In the genomic region with DNA sequence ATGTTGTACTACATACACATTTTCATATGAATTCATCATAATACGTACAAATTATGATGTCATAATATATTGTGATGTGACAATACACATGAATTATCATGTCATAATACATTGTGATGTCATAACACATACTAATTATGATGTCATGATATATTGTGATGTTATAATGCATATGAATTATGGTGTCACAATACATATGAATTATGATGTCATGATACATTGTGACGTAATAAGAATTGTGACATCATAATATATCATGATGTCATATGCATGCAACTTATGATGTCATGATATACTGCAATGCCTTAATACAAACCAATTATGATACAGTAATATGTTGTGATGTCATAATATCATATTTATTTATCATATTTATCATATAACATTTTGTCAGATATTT, we compare ENCODE assay signal across 11 cellular contexts.
"Had no signal": no experiment of that assay in that cellular context is flagged by ENCODE, and none has a peak within 500 bp of the region (broad histone marks: within the 10 kb centered on the region; RNA-seq: fewer than 3 reads in every experiment).

No MANE protein-coding gene starts in this region.

- H3K27ac ChIP-seq: coronary artery, epithelial cell of prostate, stomach, thoracic aorta had no signal

- H3K4me3 Mint-ChIP-seq: nephron progenitor cell had no signal

- H3K4me3 ChIP-seq: coronary artery, stomach, thoracic aorta had no signal

- H3K4me1 Mint-ChIP-seq: nephron progenitor cell had no signal

- H3K36me3 ChIP-seq: stomach, thoracic aorta had no signal

- H3K27me3 ChIP-seq: stomach had no signal

- H3K9me3 ChIP-seq: thoracic aorta had no signal

- H3K27ac Mint-ChIP-seq: nephron progenitor cell had no signal

- DNase-seq: activated CD4-positive, alpha-beta T cell treated with anti-CD3 and anti-CD28 coated beads for 48 hours; activated naive CD4-positive, alpha-beta T cell treated with Interleukin-2 at 50 U/mL for 16 hours; effector CD4-positive, alpha-beta T cell; hippocampal formation; left ventricle myocardium superior; nephron progenitor cell; stimulated activated CD4-positive, alpha-beta T cell treated with anti-CD3 and anti-CD28 coated beads, Interleukin-15, amount 100 ng/mL, for 24 hours; stomach had no signal

- H3K4me1 ChIP-seq: stomach had no signal

- ATAC-seq: left ventricle myocardium superior had no signal
